In genomic region chr5:167378894-167379723, GRCh38 we compare ENCODE assay signal across 19 cellular contexts.
DNase-seq lines count a peak whose midpoint lies in the region; ATAC-seq and TF ChIP-seq lines count a peak whose summit lies in the region.
"Had no signal": no experiment of that assay in that cellular context is flagged by ENCODE, and none has a peak within 500 bp of the region (broad histone marks: within the 10 kb centered on the region; RNA-seq: fewer than 3 reads in every experiment).

No MANE protein-coding gene starts in this region.

- H3K4me3 ChIP-seq in hepatocyte, result no peak overlapping the region
- peak overlapping the region; percentile 16 to 27 for H3K4me3 ChIP-seq in mucosa of rectum (ENCODE audit: low read length in 2 of 2)
- H3K4me3 ChIP-seq: A549 had no signal

- H3K27ac ChIP-seq in 22Rv1 (peak overlapping the region; percentile 46), hepatocyte (peak overlapping the region; percentile 23), mucosa of rectum (ENCODE audit: low read depth in 2 of 2, low read length in 2 of 2) (peak overlapping the region in 1 of 2 donors; percentile 26)
- H3K27ac ChIP-seq: A549, C4-2B had no signal

- DNase-seq in SK-N-DZ (ENCODE audit: low spot score) (peak; percentile 21), hepatocyte (ENCODE audit: low spot score) (peak; percentile 17), NCI-H526 treated with DMSO at 0.1 percent for 48 hours (lab: John Stamatoyannopoulos, UW) (no peak), OCI-M1 (lab: John Stamatoyannopoulos, UW) (no peak)
- DNase-seq in effector CD8-positive, alpha-beta T cell (lab: John Stamatoyannopoulos, UW), result no peak
- no peak for DNase-seq in stimulated activated naive CD8-positive, alpha-beta T cell treated with anti-CD3 and anti-CD28 coated beads, Interleukin-15, Interleukin-2, amounts not matched to agents 100 U/mL and 50 U/mL, for 24 hours
- DNase-seq: DMS153, EL, H9, IMR-90, Kasumi-1, NCI-H1436, NCI-H2081, NCI-H526, PC-3 had no signal

- H3K36me3 ChIP-seq in hepatocyte (replicated peaks; ENCODE audit: insufficient read depth, low read depth), result no peaks in the 10 kb centered on the region
- no peaks in the 10 kb centered on the region for H3K36me3 ChIP-seq in mucosa of rectum (ENCODE audit: control insufficient read depth in 2 of 2, insufficient read depth in 2 of 2, low read length in 2 of 2)

- no peak overlapping the region for H2AFZ ChIP-seq in hepatocyte

- no peaks in the 10 kb centered on the region for H4K20me1 ChIP-seq in hepatocyte (ENCODE audit: insufficient read depth, poor library complexity, severe bottlenecking)

- peak overlapping the region; percentile 50 for H3K4me2 ChIP-seq in hepatocyte
- H3K4me2 ChIP-seq: A549 had no signal

- H3K9me3 ChIP-seq in hepatocyte (ENCODE audit: low read depth) (no peaks in the 10 kb centered on the region), mucosa of rectum (ENCODE audit: control insufficient read depth in 2 of 2, low read length in 2 of 2) (no peaks in the 10 kb centered on the region)
- H3K9me3 ChIP-seq: A549 had no signal

- H3K4me1 ChIP-seq in hepatocyte (ENCODE audit: insufficient read depth) (peaks cover 4% of the 10 kb centered on the region), mucosa of rectum (ENCODE audit: control insufficient read depth in 2 of 2, insufficient read depth in 2 of 2, low read length in 2 of 2) (peaks cover 0 to 10% of the 10 kb centered on the region in 2 donors)
- H3K4me1 ChIP-seq: A549 had no signal

- H3K27me3 ChIP-seq in hepatocyte, result no peaks in the 10 kb centered on the region
- H3K27me3 ChIP-seq in mucosa of rectum (ENCODE audit: control insufficient read depth in 2 of 2, insufficient read depth in 2 of 2, low read length in 2 of 2), result no peaks in the 10 kb centered on the region

- 46% methylated on average over 9 of the region's 9 CpGs for WGBS in hepatocyte (ENCODE audit: low lambda C conversion rate, missing lambda C conversion rate)

- no peaks in the 10 kb centered on the region for H3K9me2 ChIP-seq in hepatocyte (replicated peaks; ENCODE audit: insufficient read depth)

- ATAC-seq in stimulated activated naive CD8-positive, alpha-beta T cell treated with anti-CD3 and anti-CD28 coated beads, Interleukin-15, Interleukin-2, amounts not matched to agents 100 U/mL and 50 U/mL, for 24 hours, result no peak
- ATAC-seq: A549, PC-3 had no signal

- no peaks in the 10 kb centered on the region for H3K79me2 ChIP-seq in hepatocyte

- H3K9ac ChIP-seq in mucosa of rectum (ENCODE audit: low read depth in 1 of 2, low read length in 2 of 2), result no peak overlapping the region

- TF ChIP-seq CTCF in 22Rv1 (IDR thresholded peaks at IDR 0.05) (no peak), hepatocyte (IDR thresholded peaks at IDR 0.05; ENCODE audit: poor library complexity) (no peak)

Comparison
In these comparisons a context has a peak if more than half of its experiments do, and no peak if none do; other contexts are left out.
1. DNase-seq: peak in SK-N-DZ (single experiment) and hepatocyte (single experiment); none in effector CD8-positive, alpha-beta T cell (single experiment), NCI-H526 treated with DMSO at 0.1 percent for 48 hours (single experiment), stimulated activated naive CD8-positive, alpha-beta T cell treated with anti-CD3 and anti-CD28 coated beads, Interleukin-15, Interleukin-2, amounts not matched to agents 100 U/mL and 50 U/mL, for 24 hours (single experiment) and OCI-M1 (single experiment).